Comparison of ENCODE assay signal across 8 cellular contexts in the genomic region with DNA sequence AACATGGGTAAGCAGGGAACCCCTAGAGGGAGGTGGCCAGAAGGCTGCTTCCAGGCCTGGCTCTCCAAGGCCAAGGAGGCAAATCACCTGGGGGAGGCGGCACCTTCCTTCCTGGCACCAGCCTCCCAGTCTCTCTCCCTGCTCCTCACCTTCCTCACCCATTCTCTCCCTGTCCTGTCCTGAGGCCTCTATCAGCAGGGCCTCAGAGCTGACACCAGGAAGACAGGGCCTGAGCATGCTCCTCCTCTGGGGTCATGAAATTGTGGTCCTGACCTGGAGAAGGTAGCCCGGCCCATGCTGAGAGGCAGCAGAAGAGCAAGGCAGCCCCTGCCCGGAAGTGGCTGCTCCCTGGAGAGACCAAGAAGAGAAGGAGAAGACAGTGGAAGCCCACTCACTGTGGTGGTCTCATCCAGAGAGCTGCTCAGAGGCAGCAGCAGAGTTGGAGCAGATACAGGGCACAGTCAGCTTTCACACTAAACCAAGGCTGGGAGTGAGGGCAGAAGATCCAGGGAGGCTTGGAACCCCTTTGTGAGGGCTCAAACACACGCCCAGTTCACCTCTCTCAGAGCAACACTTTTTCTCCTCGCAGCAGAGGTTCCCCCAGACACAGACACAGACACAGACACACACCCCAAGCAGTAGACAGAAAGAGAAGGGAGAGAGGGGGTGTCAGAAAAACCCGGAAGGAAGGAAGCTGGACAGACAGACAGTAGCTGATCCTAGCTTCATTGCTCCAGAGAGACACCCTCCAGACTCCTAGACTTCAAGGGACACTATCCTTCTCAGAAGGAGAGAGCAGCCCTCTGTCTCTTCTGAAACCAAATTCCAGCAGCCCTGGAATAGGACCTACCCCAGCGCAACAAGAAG. TPM values are rescaled to one million over a fixed set of nuclear protein-coding genes. Genes with fewer than 3 reads are reported as not detected.
DNase-seq lines count a peak whose midpoint lies in the region; ATAC-seq and TF ChIP-seq lines count a peak whose summit lies in the region.
"Had no signal": no experiment of that assay in that cellular context is flagged by ENCODE, and none has a peak within 500 bp of the region (broad histone marks: within the 10 kb centered on the region; RNA-seq: fewer than 3 reads in every experiment).

No MANE protein-coding gene starts in this region.

- CTCF ChIA-PET in IMR-90 (lab: Yijun Ruan, JAX): interaction anchor here (0.8 to 1.6 kb wide), 2 partner anchors 133 to 234 kb away, joined by 3 to 4 read pairs; a partner anchor contains a TSS

- H4K91ac ChIP-seq in IMR-90 (ENCODE audit: insufficient read depth, low read depth, low read length): peak overlapping the region; percentile 94

- peak overlapping the region; percentile 11 to 78; a peak in 2 of 4 replicates for H4K8ac ChIP-seq in IMR-90 (ENCODE audit: low read depth in 2 of 2, low read length in 2 of 2)

- H2BK15ac ChIP-seq in IMR-90 (ENCODE audit: low read depth, low read length): peak overlapping the region; percentile 23; the same call in 2 of the 3 replicates

- peak overlapping the region; percentile 73 for H2AFZ ChIP-seq in IMR-90 (replicated peaks; ENCODE audit: low read length, poor library complexity)

- no peak for TF ChIP-seq POLR2A in IMR-90 (IDR thresholded peaks at IDR 0.05; ENCODE audit: low read depth, low read length)

- H4K20me1 ChIP-seq in IMR-90 (ENCODE audit: insufficient read depth, low read length): peaks cover 59% of the 10 kb centered on the region

- H2AK9ac ChIP-seq in IMR-90 (replicated peaks; ENCODE audit: low read depth, low read length, poor library complexity): peak overlapping the region; percentile 98

- H3K4me1 ChIP-seq in IMR-90 (ENCODE audit: control insufficient read depth, insufficient read depth, low read length): peaks cover 20% of the 10 kb centered on the region
- peaks cover 51% of the 10 kb centered on the region for H3K4me1 ChIP-seq in adipocyte (ENCODE audit: control insufficient read depth, insufficient read depth, low read length)

- DNase-seq in IMR-90 (no peak), adipocyte (ENCODE audit: low read depth) (peak; percentile 11), immature natural killer cell (peak; percentile 60 to 61 (median 60)), substantia nigra (lab: John Stamatoyannopoulos, UW) (no peak), NCI-H1930 (lab: John Stamatoyannopoulos, UW) (no peak), GM20000 (ENCODE audit: low spot score) (no peak)

- peak overlapping the region; percentile 97 for H3K4ac ChIP-seq in IMR-90 (ENCODE audit: low read depth, low read length)

- H3K27me3 ChIP-seq in IMR-90 (ENCODE audit: control insufficient read depth, insufficient read depth, low read length) (no peaks in the 10 kb centered on the region), adipocyte (replicated peaks; ENCODE audit: control insufficient read depth, insufficient read depth, low read length) (no peaks in the 10 kb centered on the region)

- dilution Hi-C loops in IMR-90 (cut with HindIII; ENCODE audit: low sequenced_read_pairs, unreplicated experiment): no loop called here

- in situ Hi-C loops in IMR-90 (cut with MboI; ENCODE audit: low sequenced_read_pairs): no loop called here

- peak overlapping the region; percentile 99 for H3K14ac ChIP-seq in IMR-90 (replicated peaks; ENCODE audit: low read depth, low read length)

- H3K9me1 ChIP-seq in IMR-90 (ENCODE audit: insufficient read depth, low read length): no peaks in the 10 kb centered on the region

- H3K4me3 ChIP-seq in IMR-90 (ENCODE audit: insufficient read depth, low read depth, low read length) (peak overlapping the region; percentile 99), adipocyte (ENCODE audit: low read length) (peak overlapping the region; percentile 99)

- peak overlapping the region; percentile 97 for H2AK5ac ChIP-seq in IMR-90 (ENCODE audit: low read depth, low read length)

- peak overlapping the region; percentile 18; the same call in 1 of the 2 replicates for H2BK20ac ChIP-seq in IMR-90 (ENCODE audit: low read depth, low read length)

- intact Hi-C loops in IMR-90 (cut with micrococcal nuclease): loop anchor here (1.0 kb wide), 1 partner anchor 15 kb away; no protein-coding TSS in a partner anchor

- WGBS in IMR-90 (ENCODE audit: extremely low coverage in 2 of 2, insufficient read length in 1 of 2), 2 experiments: 23% methylated on average over 4 of the region's 7 CpGs; no CpG with 5 or more reads in 1 of the 2 experiments

- H4K5ac ChIP-seq in IMR-90 (ENCODE audit: low read depth, low read length): peak overlapping the region; percentile 22; the same call in 1 of the 2 replicates

- H3K36me3 Mint-ChIP-seq in immature natural killer cell: peaks cover 2 to 17% (median 12%) of the 10 kb centered on the region in 3 donors

- peaks cover 69 to 74% of the 10 kb centered on the region in 2 donors for H3K4me1 Mint-ChIP-seq in immature natural killer cell

- H3K9ac ChIP-seq in IMR-90 (ENCODE audit: low read depth, low read length) (peak overlapping the region; percentile 100), adipocyte (ENCODE audit: low read length) (peak overlapping the region; percentile 100)

- TF ChIP-seq RAD21 in IMR-90 (IDR thresholded peaks at IDR 0.05; ENCODE audit: low read length): no peak

- peak overlapping the region; percentile 91 for H3K4me2 ChIP-seq in IMR-90 (ENCODE audit: low read depth, low read length)

- TF ChIP-seq CTCF in IMR-90 (conservative IDR thresholded peaks at IDR 0.05; ENCODE audit: low read depth, low read length) (no peak), GM20000 (IDR thresholded peaks at IDR 0.05; ENCODE audit: extremely low read depth, missing control alignments) (no peak)

- ATAC-seq in IMR-90 (ENCODE audit: low read depth): no peak
- ATAC-seq in GM18519 (IDR thresholded peaks at IDR 0.05; ENCODE audit: low FRiP score, unreplicated experiment): no peak

- peaks cover 8 to 44% of the 10 kb centered on the region in 2 experiments; a peak in 3 of 4 replicates for H3K79me1 ChIP-seq in IMR-90 (ENCODE audit: low read depth in 1 of 2, low read length in 2 of 2)

- H2BK5ac ChIP-seq in IMR-90 (ENCODE audit: low read depth, low read length, poor library complexity, severe bottlenecking): peak overlapping the region; percentile 92

- peaks cover 0 to 6% (median 0%) of the 10 kb centered on the region in 6 donors for H3K9me3 Mint-ChIP-seq in immature natural killer cell

- peak overlapping the region; percentile 39 for H3K18ac ChIP-seq in IMR-90 (ENCODE audit: low read depth, low read length)

- H3K27ac Mint-ChIP-seq in immature natural killer cell: peak overlapping the region; percentile 92 to 99 (median 96)

- H3K36me3 ChIP-seq in IMR-90 (ENCODE audit: control insufficient read depth, insufficient read depth, low read length) (no peaks in the 10 kb centered on the region), adipocyte (ENCODE audit: control insufficient read depth, insufficient read depth, low read length, severe bottlenecking) (no peaks in the 10 kb centered on the region)

- H3K9me3 ChIP-seq in IMR-90 (ENCODE audit: control insufficient read depth, insufficient read depth, low read length): no peaks in the 10 kb centered on the region
- H3K9me3 ChIP-seq in adipocyte (ENCODE audit: control insufficient read depth, low read length): no peaks in the 10 kb centered on the region

- peak overlapping the region; percentile 78 for H3K56ac ChIP-seq in IMR-90 (ENCODE audit: extremely low read depth, insufficient read depth, low read length)

- H3K27ac ChIP-seq in IMR-90 (ENCODE audit: insufficient read depth, low read length): peak overlapping the region; percentile 99
- peak overlapping the region; percentile 74 for H3K27ac ChIP-seq in substantia nigra (ENCODE audit: low read depth, low read length, poor library complexity, severe bottlenecking)

- peaks cover 22 to 42% (median 26%) of the 10 kb centered on the region in 3 donors for H3K27me3 Mint-ChIP-seq in immature natural killer cell (ENCODE audit: low read depth in 3 of 3)

- peak overlapping the region; percentile 92 to 99 (median 95) for H3K4me3 Mint-ChIP-seq in immature natural killer cell

- POLR2A ChIA-PET in IMR-90 (lab: Charles Lee; ENCODE audit: unreplicated experiment): interaction anchor here (0.6 to 1.0 kb wide), 3 partner anchors 14 to 131 kb away, joined by 3 to 7 read pairs (median 5); no protein-coding TSS in a partner anchor

- H2BK120ac ChIP-seq in IMR-90 (ENCODE audit: low read depth, low read length): peak overlapping the region; percentile 81

- no TSS peak for BruUV-seq in IMR-90 (replicated peaks; lab: Mats Ljungman, UMichigan)

- H3K23ac ChIP-seq in IMR-90 (ENCODE audit: low read depth, low read length): peak overlapping the region; percentile 99

TF ChIP-seq in IMR-90, 13 proteins besides CTCF, POLR2A, EP300 and RAD21 (continues in another document):
- TF ChIP-seq MXI1 (IDR thresholded peaks at IDR 0.05; ENCODE audit: borderline replicate concordance, low read depth, low read length) (no peak), RFX5 (IDR thresholded peaks at IDR 0.05; ENCODE audit: low read depth, low read length) (no peak), RCOR1 (IDR thresholded peaks at IDR 0.05; ENCODE audit: insufficient replicate concordance, low read length) (no peak)

RNA-seq across cellular contexts. Expression of a gene that starts 1.8 kb away (rescaled TPM):
- total RNA-seq in IMR-90 (2012; rRNA removed): 1.7 and 2.3 TPM in 2 replicates
- polyA plus RNA-seq in IMR-90 (2012; rRNA removed) (17.0 and 21.5 TPM in 2 replicates), immature natural killer cell (10 to 100 TPM in 1 of 3 donors, 1 to 10 TPM in 1, not detected in 1; 2.2 to 10.5 TPM)
- polyA plus RNA-seq in IMR-90 (2012; cell fraction: cytosol; rRNA removed): 11.8 and 20.1 TPM in 2 replicates
- 30.5 and 55.8 TPM in 2 replicates for polyA plus RNA-seq in IMR-90 (2012; cell fraction: nucleus; rRNA removed; ENCODE audit: low replicate concordance)

RNA-seq across cellular contexts. Expression of a gene that starts 32.1 kb away (rescaled TPM):
- total RNA-seq in IMR-90 (2012; rRNA removed): not detected in 2 replicates
- 0.26 and 0.39 TPM in 2 replicates for polyA plus RNA-seq in IMR-90 (2012; rRNA removed)
- 0.47 TPM in 1 of 2 replicates, not detected in the other for polyA plus RNA-seq in IMR-90 (2012; cell fraction: cytosol; rRNA removed)
- 0.24 and 0.25 TPM in 2 replicates for polyA plus RNA-seq in IMR-90 (2012; cell fraction: nucleus; rRNA removed; ENCODE audit: low replicate concordance)
- 1 to 10 TPM in 1 of 3 donors, under 1 TPM in 1, not detected in 1; 0.81 to 1.4 TPM for polyA plus RNA-seq in immature natural killer cell
- total RNA-seq: subcutaneous adipose tissue had no signal

RNA-seq across cellular contexts. Expression of a gene that starts 40.3 kb away (rescaled TPM):
- total RNA-seq in IMR-90 (2012; rRNA removed): not detected in 2 replicates
- polyA plus RNA-seq in IMR-90 (2012; rRNA removed): not detected in 2 replicates
- polyA plus RNA-seq in IMR-90 (2012; cell fraction: cytosol; rRNA removed): not detected in 2 replicates
- 0.02 TPM in 1 of 2 replicates, not detected in the other for polyA plus RNA-seq in IMR-90 (2012; cell fraction: nucleus; rRNA removed; ENCODE audit: low replicate concordance)
- polyA plus RNA-seq in immature natural killer cell: under 1 TPM in 2 of 3 donors, not detected in 1; 0.05 to 0.30 TPM

RNA-seq across cellular contexts. Expression of a gene that starts 47.6 kb away (rescaled TPM):
- not detected in 2 replicates for total RNA-seq in IMR-90 (2012; rRNA removed)
- polyA plus RNA-seq in IMR-90 (2012; rRNA removed): not detected in 2 replicates
- not detected in 2 replicates for polyA plus RNA-seq in IMR-90 (2012; cell fraction: cytosol; rRNA removed)
- not detected in 2 replicates for polyA plus RNA-seq in IMR-90 (2012; cell fraction: nucleus; rRNA removed; ENCODE audit: low replicate concordance)
- not detected for polyA plus RNA-seq in immature natural killer cell
- total RNA-seq: subcutaneous adipose tissue had no signal

Comparison
In these comparisons a context has a peak if more than half of its experiments do, and no peak if none do; other contexts are left out.
1. DNase-seq: peak in adipocyte (single experiment) and immature natural killer cell (3 of 3); none in IMR-90 (single experiment), substantia nigra (0 of 49), NCI-H1930 (0 of 2) and GM20000 (single experiment).